14 cellular contexts compared by ENCODE assay signal in the genomic region with DNA sequence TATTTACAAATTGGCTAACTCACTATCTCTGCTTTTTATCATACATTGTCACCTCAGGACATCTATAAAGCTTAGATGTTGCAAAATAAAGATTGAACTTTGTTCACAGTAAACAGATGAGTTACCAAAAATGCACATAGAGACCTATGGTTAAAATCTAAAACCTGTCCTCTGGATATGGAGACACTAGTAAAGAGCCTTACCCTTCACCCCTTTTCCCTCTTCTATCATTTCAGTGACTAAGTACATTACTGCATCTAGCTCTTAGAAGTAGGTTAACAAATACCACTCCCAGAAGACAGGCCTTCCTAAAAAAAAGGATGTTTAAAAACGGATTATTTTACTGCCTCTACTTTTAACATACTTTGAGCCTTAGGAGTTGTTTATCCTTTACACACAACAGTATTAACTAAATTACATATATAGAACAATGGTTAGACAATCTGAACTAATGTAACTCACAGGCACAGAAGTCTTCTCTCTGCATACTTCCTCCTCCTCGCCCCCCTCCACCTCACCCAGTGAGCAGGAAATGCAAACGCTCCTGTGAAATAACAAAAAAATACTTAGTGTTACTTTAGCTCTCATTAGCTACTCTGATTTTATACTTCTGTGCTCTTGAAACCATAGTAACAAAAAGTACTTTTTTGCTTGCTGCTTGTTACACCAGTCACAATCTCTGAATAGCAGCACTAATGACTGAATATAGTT. TPM values are rescaled to one million over a fixed set of nuclear protein-coding genes. Genes with fewer than 3 reads are reported as not detected.
A peak's percentile ranks its signal among the peaks of the same experiment; 100 is the strongest.
DNase-seq lines count a peak whose midpoint lies in the region; ATAC-seq and TF ChIP-seq lines count a peak whose summit lies in the region.
"Had no signal": no experiment of that assay in that cellular context is flagged by ENCODE, and none has a peak within 500 bp of the region (broad histone marks: within the 10 kb centered on the region; RNA-seq: fewer than 3 reads in every experiment).

No MANE protein-coding gene starts in this region.

- H3K4me1 ChIP-seq in left ventricle myocardium inferior = peaks cover 67% of the 10 kb centered on the region
- H3K4me1 ChIP-seq in vagina = peaks cover 53% of the 10 kb centered on the region

- H3K4me3 Mint-ChIP-seq in activated T-helper 2 cell treated with anti-CD3 and anti-CD28 coated beads, Interferon-gamma antibody, Interleukin-2, Interleukin-4, amounts not matched to agents 10 μg/mL and 5 μg/mL and 100 μg/mL, durations not matched to agents 14 hours and 24 hours and 36 hours (ENCODE audit: low read depth) = no peak overlapping the region
- H3K4me3 Mint-ChIP-seq: stimulated activated naive B cell treated with anti-CD40 and anti-IgM and Interleukin-4, amounts not matched to agents 10 μg/mL and 1 μg/mL and 100 μg/mL, for 72 hours had no signal

- no peak for TF ChIP-seq CTCF in left ventricle myocardium inferior (IDR thresholded peaks at IDR 0.05; ENCODE audit: borderline replicate concordance)
- TF ChIP-seq CTCF in vagina (IDR thresholded peaks at IDR 0.05) = no peak

- ATAC-seq in Right ventricle myocardium superior (ENCODE audit: poor library complexity) (no peak), HG02970 (IDR thresholded peaks at IDR 0.05; ENCODE audit: low FRiP score, unreplicated experiment) (no peak)

- H3K36me3 Mint-ChIP-seq in activated T-helper 2 cell treated with anti-CD3 and anti-CD28 coated beads, Interferon-gamma antibody, Interleukin-2, Interleukin-4, amounts not matched to agents 10 μg/mL and 5 μg/mL and 100 μg/mL, durations not matched to agents 14 hours and 24 hours and 36 hours (ENCODE audit: low read depth) = peaks cover 38% of the 10 kb centered on the region

- peaks cover 46% of the 10 kb centered on the region for H3K4me1 Mint-ChIP-seq in activated T-helper 2 cell treated with anti-CD3 and anti-CD28 coated beads, Interferon-gamma antibody, Interleukin-2, Interleukin-4, amounts not matched to agents 10 μg/mL and 5 μg/mL and 100 μg/mL, durations not matched to agents 14 hours and 24 hours and 36 hours (ENCODE audit: low read depth)

- H3K4me3 ChIP-seq in left ventricle myocardium inferior (no peak overlapping the region), vagina (no peak overlapping the region)
- H3K4me3 ChIP-seq: BLaER1 treated with 17β-estradiol and CSF1 and Interleukin-3, amounts not matched to agents 10 nM and 100 nM; heart right ventricle; SJSA1 had no signal

- H3K36me3 ChIP-seq in left ventricle myocardium inferior (peaks cover 34% of the 10 kb centered on the region), vagina (peaks cover 0 to 32% of the 10 kb centered on the region in 2 donors)

- H3K27me3 Mint-ChIP-seq in activated T-helper 2 cell treated with anti-CD3 and anti-CD28 coated beads, Interferon-gamma antibody, Interleukin-2, Interleukin-4, amounts not matched to agents 10 μg/mL and 5 μg/mL and 100 μg/mL, durations not matched to agents 14 hours and 24 hours and 36 hours (ENCODE audit: low read depth) = no peaks in the 10 kb centered on the region
- H3K27me3 Mint-ChIP-seq: stimulated activated naive B cell treated with anti-CD40 and anti-IgM and Interleukin-4, amounts not matched to agents 10 μg/mL and 1 μg/mL and 100 μg/mL, for 72 hours had no signal

- H3K9me3 ChIP-seq in left ventricle myocardium inferior (replicated peaks) (no peaks in the 10 kb centered on the region), vagina (no peaks in the 10 kb centered on the region)
- H3K9me3 ChIP-seq: BLaER1 treated with 17β-estradiol and CSF1 and Interleukin-3, amounts not matched to agents 10 nM and 100 nM; heart right ventricle; SJSA1 had no signal

- TF ChIP-seq POLR2A in vagina (IDR thresholded peaks at IDR 0.05) = no peak

- DNase-seq in left ventricle myocardium inferior (no peak), Right ventricle myocardium superior (no peak), iris pigment epithelial cell (ENCODE audit: low read depth) (peak; percentile 38), vagina (ENCODE audit: extremely low spot score in 2 of 2) (no peak), amniotic stem cell (lab: John Stamatoyannopoulos, UW) (no peak)
- no peak for DNase-seq in activated T-helper 2 cell treated with anti-CD3 and anti-CD28 coated beads, Interferon-gamma antibody, Interleukin-2, Interleukin-4, amounts not matched to agents 10 μg/mL and 5 μg/mL and 100 μg/mL, durations not matched to agents 14 hours and 24 hours and 36 hours (ENCODE audit: low spot score)
- DNase-seq in activated CD8-positive, alpha-beta memory T cell treated with anti-CD3 and anti-CD28 coated beads, Interleukin-2, amount 50 U/mL, for 48 hours = no peak
- DNase-seq: cortex of kidney; heart right ventricle; stimulated activated CD4-positive, alpha-beta T cell treated with anti-CD3 and anti-CD28 coated beads, Interleukin-12 subunit alpha, Interleukin-12 subunit beta, amount 100 ng/mL, for 4 hours; stimulated activated naive B cell treated with anti-CD40 and anti-IgM and Interleukin-4, amounts not matched to agents 10 μg/mL and 1 μg/mL and 100 μg/mL, for 72 hours had no signal

- intact Hi-C loops in left ventricle myocardium inferior (cut with micrococcal nuclease) (no loop called here), Right ventricle myocardium superior (cut with DNase I) (no loop called here), vagina (cut with DNase I) (loop anchor here (10.0 kb wide), 1 partner anchor 1097 kb away; no protein-coding TSS in a partner anchor)
- intact Hi-C loops in activated T-helper 2 cell treated with anti-CD3 and anti-CD28 coated beads, Interferon-gamma antibody, Interleukin-2, Interleukin-4, amounts not matched to agents 10 μg/mL and 5 μg/mL and 100 μg/mL, durations not matched to agents 14 hours and 24 hours and 36 hours (cut with micrococcal nuclease) = no loop called here

- peak overlapping the region; percentile 31 for H3K27ac ChIP-seq in left ventricle myocardium inferior (replicated peaks)
- peak overlapping the region; percentile 8 for H3K27ac ChIP-seq in vagina
- H3K27ac ChIP-seq: BLaER1 treated with 17β-estradiol and CSF1 and Interleukin-3, amounts not matched to agents 10 nM and 100 nM; SJSA1 had no signal

- no peaks in the 10 kb centered on the region for H3K27me3 ChIP-seq in left ventricle myocardium inferior (ENCODE audit: low read depth)
- H3K27me3 ChIP-seq in vagina = no peaks in the 10 kb centered on the region
- H3K27me3 ChIP-seq: BLaER1 treated with 17β-estradiol and CSF1 and Interleukin-3, amounts not matched to agents 10 nM and 100 nM; heart right ventricle; SJSA1 had no signal

- no peaks in the 10 kb centered on the region for H3K9me3 Mint-ChIP-seq in activated T-helper 2 cell treated with anti-CD3 and anti-CD28 coated beads, Interferon-gamma antibody, Interleukin-2, Interleukin-4, amounts not matched to agents 10 μg/mL and 5 μg/mL and 100 μg/mL, durations not matched to agents 14 hours and 24 hours and 36 hours
- H3K9me3 Mint-ChIP-seq: stimulated activated naive B cell treated with anti-CD40 and anti-IgM and Interleukin-4, amounts not matched to agents 10 μg/mL and 1 μg/mL and 100 μg/mL, for 72 hours had no signal

- peak overlapping the region; percentile 60 for H3K27ac Mint-ChIP-seq in activated T-helper 2 cell treated with anti-CD3 and anti-CD28 coated beads, Interferon-gamma antibody, Interleukin-2, Interleukin-4, amounts not matched to agents 10 μg/mL and 5 μg/mL and 100 μg/mL, durations not matched to agents 14 hours and 24 hours and 36 hours
- H3K27ac Mint-ChIP-seq: stimulated activated naive B cell treated with anti-CD40 and anti-IgM and Interleukin-4, amounts not matched to agents 10 μg/mL and 1 μg/mL and 100 μg/mL, for 72 hours had no signal

RNA-seq across cellular contexts. Expression of a gene that starts 23.3 kb away (rescaled TPM):
- total RNA-seq in left ventricle myocardium inferior = 23.6 TPM
- 24.8 TPM for total RNA-seq in Right ventricle myocardium superior
- 97.8 and 101 TPM in 2 replicates for total RNA-seq in activated T-helper 2 cell treated with anti-CD3 and anti-CD28 coated beads, Interferon-gamma antibody, Interleukin-2, Interleukin-4, amounts not matched to agents 10 μg/mL and 5 μg/mL and 100 μg/mL, durations not matched to agents 14 hours and 24 hours and 36 hours
- total RNA-seq in vagina = 40.8 TPM

RNA-seq across cellular contexts. Expression of a gene that starts 46.1 kb away (rescaled TPM):
- total RNA-seq in left ventricle myocardium inferior (6.9 TPM), Right ventricle myocardium superior (4.9 TPM), vagina (9.6 TPM)
- total RNA-seq in activated T-helper 2 cell treated with anti-CD3 and anti-CD28 coated beads, Interferon-gamma antibody, Interleukin-2, Interleukin-4, amounts not matched to agents 10 μg/mL and 5 μg/mL and 100 μg/mL, durations not matched to agents 14 hours and 24 hours and 36 hours = 0.74 and 0.89 TPM in 2 replicates
